In genomic region chr10:45346652-45347335, GRCh38 we compare ENCODE assay signal across 10 cellular contexts. TPM values are rescaled to one million over a fixed set of nuclear protein-coding genes. Genes with fewer than 3 reads are reported as not detected.
"Had no signal": no experiment of that assay in that cellular context is flagged by ENCODE, and none has a peak within 500 bp of the region (broad histone marks: within the 10 kb centered on the region; RNA-seq: fewer than 3 reads in every experiment).

No MANE protein-coding gene starts in this region.

RNA-seq across cellular contexts. Expression of gene OR13A1, which starts 31.4 kb away (rescaled TPM):
- total RNA-seq: activated CD4-positive, alpha-beta memory T cell treated with anti-CD3 and anti-CD28 coated beads for 36 hours; activated CD4-positive, alpha-beta memory T cell treated with anti-CD3 and anti-CD28 coated beads, Interleukin-2, amount 10 ng/mL, durations not matched to agents 7 days and 5 days; activated CD4-positive, alpha-beta T cell treated with anti-CD3 and anti-CD28 coated beads for 36 hours; activated CD4-positive, alpha-beta T cell treated with anti-CD3 and anti-CD28 coated beads, Interleukin-2, amount 10 ng/mL, durations not matched to agents 24 days and 14 days; activated CD8-positive, alpha-beta memory T cell treated with anti-CD3 and anti-CD28 coated beads for 36 hours; activated CD8-positive, alpha-beta memory T cell treated with anti-CD3 and anti-CD28 coated beads, Interleukin-2, amount 10 ng/mL, durations not matched to agents 7 days and 5 days; activated CD8-positive, alpha-beta T cell treated with anti-CD3 and anti-CD28 coated beads for 36 hours; activated CD8-positive, alpha-beta T cell treated with anti-CD3 and anti-CD28 coated beads, Interleukin-2, amount 10 ng/mL, durations not matched to agents 7 days and 5 days; T-helper 1 cell treated with Interleukin-12 subunit alpha and Interleukin-12 subunit beta and Interleukin-4 antibody, amounts not matched to agents 30 ng/mL and 1 ng/mL, for 36 hours; T-helper 2 cell treated with Interferon-gamma antibody and Interleukin-4, amounts not matched to agents 100 ng/mL and 5 ng/mL, for 36 hours had no signal
